Comparison of ENCODE assay signal across 17 cellular contexts in genomic region chr10:18246967-18247366, GRCh38.
DNase-seq lines count a peak whose midpoint lies in the region; ATAC-seq and TF ChIP-seq lines count a peak whose summit lies in the region.
"Had no signal": no experiment of that assay in that cellular context is flagged by ENCODE, and none has a peak within 500 bp of the region (broad histone marks: within the 10 kb centered on the region; RNA-seq: fewer than 3 reads in every experiment).

No MANE protein-coding gene starts in this region.

- POLR2A ChIA-PET in HEK293T (lab: Yijun Ruan, JAX), result no interaction called here

- no peak overlapping the region for H3K4me3 ChIP-seq in left ventricle myocardium inferior
- H3K4me3 ChIP-seq: Peyer's patch, SJSA1 had no signal

- intact Hi-C loops in Right ventricle myocardium inferior (cut with DNase I), result no loop called here
- intact Hi-C loops in left ventricle myocardium inferior (cut with micrococcal nuclease), result no loop called here
- intact Hi-C loops in left ventricle myocardium superior (cut with micrococcal nuclease), result no loop called here

- CTCF ChIA-PET in HEK293T (lab: Yijun Ruan, JAX), result interaction anchor here (1.2 kb wide), 1 partner anchor 8 kb away, joined by 3 read pairs; no protein-coding TSS in a partner anchor

- no peak for DNase-seq in Right ventricle myocardium inferior (ENCODE audit: missing footprints)
- DNase-seq in left ventricle myocardium inferior, result no peak
- DNase-seq in HEK293T (ENCODE audit: extremely low spot score), result peak; percentile 23
- DNase-seq in left ventricle myocardium superior, result no peak
- no peak for DNase-seq in NCI-H2227 (lab: John Stamatoyannopoulos, UW; ENCODE audit: unreplicated experiment)
- no peak for DNase-seq in D341Med (ENCODE audit: low spot score)
- DNase-seq in COLO668 (lab: John Stamatoyannopoulos, UW; ENCODE audit: unreplicated experiment), result no peak
- DNase-seq: DMS79, GOT3, Karpas-422, NCI-H1417, NCI-H187 treated with DMSO at 0.1 percent for 48 hours, NCI-H345, NCI-H524, NCI-H774, Peyer's patch had no signal

- peak; percentile 27 for ATAC-seq in Right ventricle myocardium inferior
- ATAC-seq in left ventricle myocardium superior, result peak; percentile 71

- H3K27ac ChIP-seq in left ventricle myocardium inferior (replicated peaks), result no peak overlapping the region
- H3K27ac ChIP-seq: Peyer's patch, SJSA1 had no signal

- H3K36me3 ChIP-seq in left ventricle myocardium inferior, result no peaks in the 10 kb centered on the region
- H3K36me3 ChIP-seq: Peyer's patch, SJSA1 had no signal

- peaks cover 4% of the 10 kb centered on the region for H3K9me3 ChIP-seq in left ventricle myocardium inferior (replicated peaks)
- H3K9me3 ChIP-seq: Peyer's patch, SJSA1 had no signal

- no peaks in the 10 kb centered on the region for H3K27me3 ChIP-seq in left ventricle myocardium inferior (ENCODE audit: low read depth)
- H3K27me3 ChIP-seq: Peyer's patch, SJSA1 had no signal

- TF ChIP-seq CTCF in left ventricle myocardium inferior (IDR thresholded peaks at IDR 0.05; ENCODE audit: borderline replicate concordance), result no peak

- peaks cover 9% of the 10 kb centered on the region for H3K4me1 ChIP-seq in left ventricle myocardium inferior
- H3K4me1 ChIP-seq: Peyer's patch, SJSA1 had no signal

TF ChIP-seq in HEK293T, 16 proteins besides CTCF, POLR2A, EP300 and RAD21:
- no peak for TF ChIP-seq L3MBTL2 (conservative IDR thresholded peaks at IDR 0.05)
- TF ChIP-seq ELF4 (IDR thresholded peaks at IDR 0.05), result no peak
- no peak for TF ChIP-seq SUZ12 (IDR thresholded peaks at IDR 0.05)
- no peak for TF ChIP-seq BHLHE40 (IDR thresholded peaks at IDR 0.05; ENCODE audit: borderline replicate concordance)
- no peak for TF ChIP-seq FOXK2 (IDR thresholded peaks at IDR 0.05)
- no peak for TF ChIP-seq ARNT (IDR thresholded peaks at IDR 0.05)
- no peak for TF ChIP-seq LEF1 (IDR thresholded peaks at IDR 0.05; ENCODE audit: borderline replicate concordance)
- no peak for TF ChIP-seq CTBP1 (IDR thresholded peaks at IDR 0.05; ENCODE audit: borderline replicate concordance)
- TF ChIP-seq SP1 (IDR thresholded peaks at IDR 0.05), result no peak
- TF ChIP-seq HDGF (IDR thresholded peaks at IDR 0.05; ENCODE audit: borderline replicate concordance), result no peak
- TF ChIP-seq ZNF384 (IDR thresholded peaks at IDR 0.05), result no peak
- no peak for TF ChIP-seq FOXA1 (IDR thresholded peaks at IDR 0.05)
- TF ChIP-seq PKNOX1 (IDR thresholded peaks at IDR 0.05), result no peak
TF ChIP-seq in HEK293T: peak in this region for 0.
